ENCODE assay signal across 14 cellular contexts in the genomic region with DNA sequence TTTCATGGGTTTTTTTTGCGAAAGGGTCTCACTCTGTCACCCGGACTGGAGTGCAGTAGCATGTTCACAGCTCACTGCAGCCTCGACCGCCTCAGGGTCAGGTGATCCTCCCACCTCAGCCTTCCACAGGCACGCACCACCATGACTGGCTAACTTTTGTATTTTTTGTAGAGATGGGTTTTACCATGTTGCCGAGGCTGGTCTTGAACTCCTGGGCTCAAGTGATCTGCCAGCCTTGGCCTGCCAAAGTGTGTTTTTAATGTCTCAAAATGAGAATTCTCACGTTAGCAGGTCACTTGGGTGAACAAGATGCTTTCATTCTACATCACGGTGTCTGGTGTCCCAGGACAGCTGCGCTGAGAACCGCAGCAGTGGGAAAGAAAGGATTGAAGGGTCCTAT. TPM values are rescaled to one million over a fixed set of nuclear protein-coding genes. Genes with fewer than 3 reads are reported as not detected.
DNase-seq lines count a peak whose midpoint lies in the region; ATAC-seq and TF ChIP-seq lines count a peak whose summit lies in the region.
"Had no signal": no experiment of that assay in that cellular context is flagged by ENCODE, and none has a peak within 500 bp of the region (broad histone marks: within the 10 kb centered on the region; RNA-seq: fewer than 3 reads in every experiment).

No MANE protein-coding gene starts in this region.

- H3K27me3 ChIP-seq in Caco-2 (replicated peaks; ENCODE audit: control insufficient read depth, insufficient read depth, low read length) (no peaks in the 10 kb centered on the region), adipocyte (replicated peaks; ENCODE audit: control insufficient read depth, insufficient read depth, low read length) (no peaks in the 10 kb centered on the region)
- no peaks in the 10 kb centered on the region for H3K27me3 ChIP-seq in naive thymus-derived CD4-positive, alpha-beta T cell (ENCODE audit: control insufficient read depth in 2 of 2, insufficient read depth in 2 of 2, low read length in 2 of 2)
- H3K27me3 ChIP-seq: ovary had no signal

- no peaks in the 10 kb centered on the region for H3K9me3 ChIP-seq in Caco-2
- no peaks in the 10 kb centered on the region for H3K9me3 ChIP-seq in adipocyte (ENCODE audit: control insufficient read depth, low read length)
- no peaks in the 10 kb centered on the region for H3K9me3 ChIP-seq in naive thymus-derived CD4-positive, alpha-beta T cell (ENCODE audit: control insufficient read depth in 2 of 3, low read length in 3 of 3)
- H3K9me3 ChIP-seq: ovary had no signal

- H3K4me3 Mint-ChIP-seq in Caco-2 (ENCODE audit: unreplicated experiment), result peak overlapping the region; percentile 82
- peak overlapping the region in 7 of 10 donors; percentile 18 to 94 (median 80) for H3K4me3 Mint-ChIP-seq in naive thymus-derived CD4-positive, alpha-beta T cell

- no peaks in the 10 kb centered on the region for H3K36me3 ChIP-seq in Caco-2 (ENCODE audit: control insufficient read depth, insufficient read depth, low read length)
- no peaks in the 10 kb centered on the region for H3K36me3 ChIP-seq in adipocyte (ENCODE audit: control insufficient read depth, insufficient read depth, low read length, severe bottlenecking)
- peaks cover 0 to 6% (median 0%) of the 10 kb centered on the region in 3 experiments for H3K36me3 ChIP-seq in naive thymus-derived CD4-positive, alpha-beta T cell (ENCODE audit: control insufficient read depth in 2 of 3, insufficient read depth in 3 of 3, low read length in 3 of 3)
- H3K36me3 ChIP-seq: ovary had no signal

- peaks cover 77% of the 10 kb centered on the region for H3K36me3 Mint-ChIP-seq in Caco-2 (ENCODE audit: insufficient read depth, unreplicated experiment)
- H3K36me3 Mint-ChIP-seq in naive thymus-derived CD4-positive, alpha-beta T cell, result peaks cover 0 to 13% (median 4%) of the 10 kb centered on the region in 5 donors

- peaks cover 2% of the 10 kb centered on the region for H3K27me3 Mint-ChIP-seq in Caco-2 (ENCODE audit: insufficient read depth, unreplicated experiment)
- H3K27me3 Mint-ChIP-seq in naive thymus-derived CD4-positive, alpha-beta T cell, result peaks cover 0 to 2% (median 0%) of the 10 kb centered on the region in 5 donors

- no peak overlapping the region for H3K4me3 ChIP-seq in Caco-2 (ENCODE audit: low read depth, low read length)
- H3K4me3 ChIP-seq in adipocyte (ENCODE audit: low read length), result peak overlapping the region; percentile 86
- H3K4me3 ChIP-seq in naive thymus-derived CD4-positive, alpha-beta T cell (ENCODE audit: low read length), result no peak overlapping the region
- peak overlapping the region in 1 of 2 donors; percentile 59 for H3K4me3 ChIP-seq in foreskin fibroblast (ENCODE audit: low read depth in 1 of 2, low read length in 2 of 2)
- H3K4me3 ChIP-seq: GM23338 had no signal

- POLR2A ChIA-PET in Caco-2 (lab: Charles Lee), result interaction anchor here (0.8 kb wide), 1 partner anchor 63 kb away, joined by 3 read pairs; a partner anchor contains a TSS
- POLR2A ChIA-PET in naive thymus-derived CD4-positive, alpha-beta T cell (lab: Charles Lee), result interaction anchor here (0.9 kb wide), 1 partner anchor 8 kb away, joined by 5 read pairs; no protein-coding TSS in a partner anchor

- H3K27ac Mint-ChIP-seq in Caco-2 (ENCODE audit: unreplicated experiment), result peak overlapping the region; percentile 35
- H3K27ac Mint-ChIP-seq in naive thymus-derived CD4-positive, alpha-beta T cell, result peak overlapping the region in 6 of 9 donors; percentile 7 to 84 (median 78)
- H3K27ac Mint-ChIP-seq: GM23338 had no signal

- peak overlapping the region; percentile 71; the same call in 1 of the 2 replicates for H3K27ac ChIP-seq in 22Rv1
- no peak overlapping the region for H3K27ac ChIP-seq in naive thymus-derived CD4-positive, alpha-beta T cell (ENCODE audit: low read depth, low read length)

- peak overlapping the region; percentile 92 for H3K9ac ChIP-seq in adipocyte (ENCODE audit: low read length)

- no peak for DNase-seq in Caco-2
- no peak for DNase-seq in adipocyte (ENCODE audit: low read depth)
- DNase-seq in naive thymus-derived CD4-positive, alpha-beta T cell, result no peak
- no peak for DNase-seq in HuH-7.5 (ENCODE audit: low spot score)
- DNase-seq in NCI-H1417 treated with DMSO at 0.1 percent for 48 hours (lab: John Stamatoyannopoulos, UW), result no peak
- DNase-seq in foreskin fibroblast, result no peak
- DNase-seq in activated gamma-delta T cell (lab: John Stamatoyannopoulos, UW), result no peak
- DNase-seq: DMS53, MM.1S, NCI-H69, SW 1271 had no signal

- ATAC-seq in naive thymus-derived CD4-positive, alpha-beta T cell, result no peak
- ATAC-seq: GM23338 had no signal

- TF ChIP-seq CTCF in 22Rv1 (IDR thresholded peaks at IDR 0.05) (no peak), Caco-2 (IDR thresholded peaks at IDR 0.05; ENCODE audit: insufficient read depth in 1 of 2, low read depth in 1 of 2, low read length in 1 of 2, severe bottlenecking in 1 of 2, unreplicated experiment in 1 of 2) (no peak), foreskin fibroblast (IDR thresholded peaks at IDR 0.05; ENCODE audit: low read depth, low read length) (no peak)

- peaks cover 45% of the 10 kb centered on the region for H3K4me1 ChIP-seq in Caco-2
- H3K4me1 ChIP-seq in adipocyte (ENCODE audit: control insufficient read depth, insufficient read depth, low read length), result peaks cover 36% of the 10 kb centered on the region
- peaks cover 14 to 16% of the 10 kb centered on the region in 2 donors for H3K4me1 ChIP-seq in naive thymus-derived CD4-positive, alpha-beta T cell (ENCODE audit: control insufficient read depth in 2 of 2, insufficient read depth in 2 of 2, low read length in 2 of 2)

- intact Hi-C loops in Caco-2 (cut with micrococcal nuclease; ENCODE audit: unreplicated experiment), result loop anchor here (5.0 to 10.0 kb wide), 2 partner anchors 572 to 826 kb away; a partner anchor contains a TSS
- intact Hi-C loops in naive thymus-derived CD4-positive, alpha-beta T cell (cut with micrococcal nuclease), result loop anchor here (5.0 to 10.0 kb wide), 5 partner anchors 33 to 1074 kb away; a partner anchor contains a TSS

- no TSS peak for BruUV-seq in Caco-2 (replicated peaks; lab: Mats Ljungman, UMichigan)

- no peaks in the 10 kb centered on the region for H3K9me3 Mint-ChIP-seq in Caco-2 (ENCODE audit: unreplicated experiment)
- peaks cover 0 to 4% (median 0%) of the 10 kb centered on the region in 11 donors for H3K9me3 Mint-ChIP-seq in naive thymus-derived CD4-positive, alpha-beta T cell

- H3K4me1 Mint-ChIP-seq in Caco-2 (ENCODE audit: low read depth, unreplicated experiment), result peaks cover 26% of the 10 kb centered on the region
- peaks cover 37 to 57% (median 45%) of the 10 kb centered on the region in 7 donors for H3K4me1 Mint-ChIP-seq in naive thymus-derived CD4-positive, alpha-beta T cell

- CTCF ChIA-PET in Caco-2 (lab: Charles Lee), result interaction anchor here (1.8 to 2.1 kb wide), 2 partner anchors 11 to 63 kb away, joined by 6 to 7 read pairs; a partner anchor contains a TSS
- CTCF ChIA-PET in naive thymus-derived CD4-positive, alpha-beta T cell (lab: Charles Lee), result no interaction called here

RNA-seq across cellular contexts. Expression of a gene that starts 3.2 kb away (rescaled TPM):
- total RNA-seq in Caco-2 (2022), result 50.9 and 55.6 TPM in 2 replicates
- total RNA-seq in naive thymus-derived CD4-positive, alpha-beta T cell, result 10 to 100 TPM; 26.6 to 41.9 (median 39.3) TPM
- 10 to 100 TPM; 16.8 to 30.8 TPM for polyA plus RNA-seq in naive thymus-derived CD4-positive, alpha-beta T cell

RNA-seq across cellular contexts. Expression of a gene that starts 11.7 kb away (rescaled TPM):
- 64.7 and 72.3 TPM in 2 replicates for total RNA-seq in Caco-2 (2022)
- total RNA-seq in naive thymus-derived CD4-positive, alpha-beta T cell, result 100 to 1,000 TPM in 1 of 5 experiments, 10 to 100 TPM in 4; 54.5 to 126 (median 59.5) TPM
- 100 to 1,000 TPM in 1 of 2 donors, 10 to 100 TPM in 1; 84.8 to 105 TPM for polyA plus RNA-seq in naive thymus-derived CD4-positive, alpha-beta T cell
